8 cellular contexts compared by ENCODE assay signal in genomic region chr11:119168471-119169271, GRCh38. TPM values are rescaled to one million over a fixed set of nuclear protein-coding genes. Genes with fewer than 3 reads are reported as not detected.
DNase-seq lines count a peak whose midpoint lies in the region; ATAC-seq and TF ChIP-seq lines count a peak whose summit lies in the region.

TSS of gene NLRX1 (plus strand) at chr11:119168725. CDS start at chr11:119171404, 2,679 bp downstream.

- no peaks in the 10 kb centered on the region for H3K27me3 Mint-ChIP-seq in activated naive CD4-positive, alpha-beta T cell treated with anti-CD3 and anti-CD28 coated beads, Interleukin-2, amount 50 U/mL, for 24 hours
- H3K27me3 Mint-ChIP-seq in glutamatergic neuron (ENCODE audit: unreplicated experiment) (no peaks in the 10 kb centered on the region), osteocyte (ENCODE audit: unreplicated experiment) (no peaks in the 10 kb centered on the region)

- H3K9me3 ChIP-seq in DOHH2 (ENCODE audit: control insufficient read depth, insufficient read depth, low read length) (no peaks in the 10 kb centered on the region), thoracic aorta (no peaks in the 10 kb centered on the region)

- H3K4me1 ChIP-seq in DOHH2 (ENCODE audit: control insufficient read depth, low read length), result peaks cover 11% of the 10 kb centered on the region
- H3K4me1 ChIP-seq in thoracic aorta (ENCODE audit: control insufficient read depth in 1 of 2, low read depth in 2 of 2), result peaks cover 0 to 10% of the 10 kb centered on the region in 2 donors

- H3K79me2 ChIP-seq in DOHH2 (ENCODE audit: control insufficient read depth, low read length), result 0 out of 2 replicates have a peak, but pooled peaks cover 3% of the 10 kb centered on the region

- H3K27ac ChIP-seq in DOHH2 (ENCODE audit: low read depth, low read length) (no peak within 1 kb of the TSS), thoracic aorta (peak within 1 kb of the TSS; percentile 98 to 99)

- DNase-seq in KBM-7 (peak; percentile 85), glutamatergic neuron (peak; percentile 80), osteocyte (ENCODE audit: extremely low spot score, unreplicated experiment) (peak; percentile 93), thoracic aorta (ENCODE audit: low spot score) (peak; percentile 65)

- H3K27me3 ChIP-seq in DOHH2 (ENCODE audit: control insufficient read depth, low read length) (no peaks in the 10 kb centered on the region), thoracic aorta (replicated peaks; ENCODE audit: insufficient read depth) (no peaks in the 10 kb centered on the region)

- H3K4me3 ChIP-seq in DOHH2 (ENCODE audit: low read length) (peak within 1 kb of the TSS; percentile 80), thoracic aorta (peak within 1 kb of the TSS; percentile 87)

- no peaks in the 10 kb centered on the region for H3K9me3 Mint-ChIP-seq in activated naive CD4-positive, alpha-beta T cell treated with anti-CD3 and anti-CD28 coated beads, Interleukin-2, amount 50 U/mL, for 24 hours
- H3K9me3 Mint-ChIP-seq in glutamatergic neuron (ENCODE audit: unreplicated experiment) (peaks cover 5% of the 10 kb centered on the region), osteocyte (ENCODE audit: unreplicated experiment) (no peaks in the 10 kb centered on the region)

- H3K9me2 ChIP-seq in DOHH2 (replicated peaks; ENCODE audit: control insufficient read depth, low read length), result no peaks in the 10 kb centered on the region

- H3K36me3 Mint-ChIP-seq in activated naive CD4-positive, alpha-beta T cell treated with anti-CD3 and anti-CD28 coated beads, Interleukin-2, amount 50 U/mL, for 24 hours, result no peaks in the 10 kb centered on the region
- no peaks in the 10 kb centered on the region for H3K36me3 Mint-ChIP-seq in glutamatergic neuron (ENCODE audit: unreplicated experiment)
- H3K36me3 Mint-ChIP-seq in osteocyte (ENCODE audit: unreplicated experiment), result no peaks in the 10 kb centered on the region

- ATAC-seq in GM21619 (IDR thresholded peaks at IDR 0.05; ENCODE audit: unreplicated experiment) (peak; percentile 82), SK-N-SH treated with all-trans-retinoic acid at 6 μM for 48 hours (peak; percentile 93), thoracic aorta (ENCODE audit: insufficient number of reproducible peaks, low FRiP score, low read depth) (peak; percentile 84)

- H4K20me1 ChIP-seq in DOHH2 (ENCODE audit: control insufficient read depth, insufficient read depth, low read depth, low read length), result no peaks in the 10 kb centered on the region

- peak; percentile 92 for TF ChIP-seq CTCF in DOHH2 (IDR thresholded peaks at IDR 0.05; ENCODE audit: low read depth, low read length, poor library complexity, severe bottlenecking)
- peak; percentile 72 for TF ChIP-seq CTCF in glutamatergic neuron (IDR thresholded peaks at IDR 0.05; ENCODE audit: partially characterized antibody, unreplicated experiment)
- peak; percentile 73 for TF ChIP-seq CTCF in osteocyte (IDR thresholded peaks at IDR 0.05)
- TF ChIP-seq CTCF in thoracic aorta (IDR thresholded peaks at IDR 0.05), result peak; percentile 85

- H3K4me2 ChIP-seq in DOHH2 (ENCODE audit: low read length), result peak within 1 kb of the TSS; percentile 84

- H3F3A ChIP-seq in DOHH2 (ENCODE audit: control insufficient read depth, insufficient read depth), result peaks cover 11% of the 10 kb centered on the region

- peaks cover 11% of the 10 kb centered on the region for H3K4me1 Mint-ChIP-seq in activated naive CD4-positive, alpha-beta T cell treated with anti-CD3 and anti-CD28 coated beads, Interleukin-2, amount 50 U/mL, for 24 hours
- H3K4me1 Mint-ChIP-seq in glutamatergic neuron (ENCODE audit: low read depth, unreplicated experiment) (no peaks in the 10 kb centered on the region), osteocyte (ENCODE audit: unreplicated experiment) (peaks cover 6% of the 10 kb centered on the region)

- in situ Hi-C loops in KBM-7 (cut with MboI; ENCODE audit: low pct_unique_long_range_greater_than_20kb, low sequenced_read_pairs), result no loop called here

- H3K36me3 ChIP-seq in DOHH2 (ENCODE audit: control insufficient read depth, low read length) (no peaks in the 10 kb centered on the region), thoracic aorta (peaks cover 4% of the 10 kb centered on the region)

- H3K27ac Mint-ChIP-seq in activated naive CD4-positive, alpha-beta T cell treated with anti-CD3 and anti-CD28 coated beads, Interleukin-2, amount 50 U/mL, for 24 hours, result peak within 1 kb of the TSS; percentile 77
- H3K27ac Mint-ChIP-seq in glutamatergic neuron (ENCODE audit: unreplicated experiment) (peak within 1 kb of the TSS; percentile 43), osteocyte (ENCODE audit: unreplicated experiment) (peak within 1 kb of the TSS; percentile 76)

- H3K4me3 Mint-ChIP-seq in activated naive CD4-positive, alpha-beta T cell treated with anti-CD3 and anti-CD28 coated beads, Interleukin-2, amount 50 U/mL, for 24 hours, result peak within 1 kb of the TSS; percentile 91
- H3K4me3 Mint-ChIP-seq in glutamatergic neuron (ENCODE audit: unreplicated experiment) (peak within 1 kb of the TSS; percentile 73), osteocyte (ENCODE audit: unreplicated experiment) (peak within 1 kb of the TSS; percentile 72)

TF ChIP-seq in SK-N-SH treated with all-trans-retinoic acid at 6 μM for 48 hours, 23 proteins besides CTCF, POLR2A, EP300 and RAD21:
- 0 out of 2 replicates have a peak, but pooled peaks have one; percentile 11 for TF ChIP-seq TCF4 (CRISPR knock-in tag; IDR thresholded peaks at IDR 0.05; ENCODE audit: borderline replicate concordance)
- TF ChIP-seq POU6F1 (CRISPR knock-in tag; IDR thresholded peaks at IDR 0.05; ENCODE audit: borderline replicate concordance, low read depth), result peak; percentile 81; the same call in 1 of the 2 replicates
- no peak for TF ChIP-seq CSRNP3 (CRISPR knock-in tag; IDR thresholded peaks at IDR 0.05)
- no peak for TF ChIP-seq ZFP30 (CRISPR knock-in tag; IDR thresholded peaks at IDR 0.05)
- peak; percentile 54; the same call in 1 of the 2 replicates for TF ChIP-seq PATZ1 (CRISPR knock-in tag; IDR thresholded peaks at IDR 0.05; ENCODE audit: borderline replicate concordance)
- TF ChIP-seq RARB (CRISPR knock-in tag; IDR thresholded peaks at IDR 0.05), result 0 out of 2 replicates have a peak, but pooled peaks have one; percentile 54
- peak; percentile 55 for TF ChIP-seq ZNF70 (CRISPR knock-in tag; IDR thresholded peaks at IDR 0.05)

RNA-seq across cellular contexts. Expression of gene NLRX1, which starts in this region (rescaled TPM):
- total RNA-seq in glutamatergic neuron (ENCODE audit: unreplicated experiment) (1.7 TPM), osteocyte (8.9 and 10.0 TPM in 2 replicates), thoracic aorta (10 to 100 TPM; 18.9 to 20.2 TPM)
